19 cellular contexts compared by ENCODE assay signal in genomic region chr19:43047966-43048365, GRCh38. TPM values are rescaled to one million over a fixed set of nuclear protein-coding genes. Genes with fewer than 3 reads are reported as not detected.
"Had no signal": no experiment of that assay in that cellular context is flagged by ENCODE, and none has a peak within 500 bp of the region (broad histone marks: within the 10 kb centered on the region; RNA-seq: fewer than 3 reads in every experiment).

No MANE protein-coding gene starts in this region.

RNA-seq across cellular contexts. Expression of gene PSG11, which starts 21.7 kb away (rescaled TPM):
- total RNA-seq: activated naive CD4-positive, alpha-beta T cell treated with anti-CD3 and anti-CD28 coated beads for 36 hours; activated naive CD8-positive, alpha-beta T cell treated with anti-CD3 and anti-CD28 coated beads for 36 hours; activated naive CD8-positive, alpha-beta T cell treated with anti-CD3 and anti-CD28 coated beads, Interleukin-2, amount 10 ng/mL, durations not matched to agents 7 days and 5 days; activated T-cell treated with anti-CD3 and anti-CD28 coated beads, Interleukin-2, amount 50 U/mL, for 4 hours; activated T-cell treated with anti-CD3 and anti-CD28 coated beads, Interleukin-2, amount 50 U/mL, for 72 hours; activated T-helper 1 cell treated with anti-CD3 and anti-CD28 coated beads, Interleukin-12 subunit alpha, Interleukin-12 subunit beta, Interleukin-2, Interleukin-4 antibody, amounts not matched to agents 30 ng/mL and 10 ng/mL and 1 ng/mL, durations not matched to agents 14 hours and 24 hours and 36 hours; activated T-helper 2 cell treated with anti-CD3 and anti-CD28 coated beads, Interferon-gamma antibody, Interleukin-2, Interleukin-4, amounts not matched to agents 10 μg/mL and 5 μg/mL and 100 μg/mL, durations not matched to agents 14 hours and 24 hours and 36 hours; adrenal gland; aorta; ascending aorta; body of pancreas; breast epithelium; bronchial epithelial cell; cardiac muscle cell; cardiac septum; cerebellum; chondrocyte had no signal
- polyA plus RNA-seq: adipose tissue, adrenal gland, aorta, cardiac muscle cell had no signal

RNA-seq across cellular contexts. Expression of gene PSG2, which starts 34.5 kb away (rescaled TPM):
- total RNA-seq: activated naive CD4-positive, alpha-beta T cell treated with anti-CD3 and anti-CD28 coated beads for 36 hours; activated naive CD4-positive, alpha-beta T cell treated with anti-CD3 and anti-CD28 coated beads, Interleukin-2, amount 50 U/mL, for 72 hours; activated naive CD8-positive, alpha-beta T cell treated with anti-CD3 and anti-CD28 coated beads for 36 hours; activated naive CD8-positive, alpha-beta T cell treated with anti-CD3 and anti-CD28 coated beads, Interleukin-2, amount 10 ng/mL, durations not matched to agents 7 days and 5 days; activated T-cell treated with anti-CD3 and anti-CD28 coated beads, Interleukin-2, amount 50 U/mL, for 4 hours; activated T-cell treated with anti-CD3 and anti-CD28 coated beads, Interleukin-2, amount 50 U/mL, for 72 hours; activated T-helper 1 cell treated with anti-CD3 and anti-CD28 coated beads, Interleukin-12 subunit alpha, Interleukin-12 subunit beta, Interleukin-2, Interleukin-4 antibody, amounts not matched to agents 30 ng/mL and 10 ng/mL and 1 ng/mL, durations not matched to agents 14 hours and 24 hours and 36 hours; activated T-helper 2 cell treated with anti-CD3 and anti-CD28 coated beads, Interferon-gamma antibody, Interleukin-2, Interleukin-4, amounts not matched to agents 10 μg/mL and 5 μg/mL and 100 μg/mL, durations not matched to agents 14 hours and 24 hours and 36 hours; adrenal gland; aorta; ascending aorta; body of pancreas; breast epithelium; bronchial epithelial cell; cardiac muscle cell; cardiac septum; cerebellum; chondrocyte had no signal
- polyA plus RNA-seq: adipose tissue, adrenal gland, aorta, cardiac muscle cell had no signal
